Comparison of ENCODE assay signal across 28 cellular contexts in genomic region chr6:114465511-114465910, GRCh38.
"Had no signal": no experiment of that assay in that cellular context is flagged by ENCODE, and none has a peak within 500 bp of the region (broad histone marks: within the 10 kb centered on the region; RNA-seq: fewer than 3 reads in every experiment).

No MANE protein-coding gene starts in this region.

- H3K9me3 ChIP-seq: stomach, suprapubic skin, testis, thoracic aorta, thyroid gland, tibial artery, tibial nerve, transverse colon, upper lobe of left lung, upper lobe of right lung, uterus, vagina had no signal

- H3K27me3 Mint-ChIP-seq: stimulated activated memory B cell treated with anti-CD40 and anti-IgM and Interleukin-4, amounts not matched to agents 10 μg/mL and 1 μg/mL and 100 μg/mL, for 72 hours; stimulated activated naive B cell treated with anti-CD40 and anti-IgM and Interleukin-4, amounts not matched to agents 10 μg/mL and 1 μg/mL and 100 μg/mL, for 72 hours; stimulated activated naive CD8-positive, alpha-beta T cell treated with anti-CD3 and anti-CD28 coated beads, Interleukin-15, amount 100 ng/mL, for 72 hours; stimulated activated naive CD8-positive, alpha-beta T cell treated with anti-CD3 and anti-CD28 coated beads, Interleukin-15, Interleukin-2, amounts not matched to agents 100 ng/mL and 50 ng/mL, for 24 hours; type B pancreatic cell had no signal

- H3K36me3 Mint-ChIP-seq: stimulated activated effector memory CD8-positive, alpha-beta T cell treated with anti-CD3 and anti-CD28 coated beads, Interleukin-12 subunit alpha, Interleukin-12 subunit beta, amount 100 ng/mL, for 72 hours; stimulated activated memory B cell treated with anti-CD40 and anti-IgM and Interleukin-4, amounts not matched to agents 10 μg/mL and 1 μg/mL and 100 μg/mL, for 72 hours; stimulated activated naive B cell treated with anti-CD40 and anti-IgM and Interleukin-4, amounts not matched to agents 10 μg/mL and 1 μg/mL and 100 μg/mL, for 72 hours; type B pancreatic cell had no signal

- H3K4me1 ChIP-seq: stomach, suprapubic skin, testis, thyroid gland, tibial artery, tibial nerve, transverse colon, upper lobe of left lung, upper lobe of right lung, uterus, vagina had no signal

- H3K36me3 ChIP-seq: stomach, suprapubic skin, thoracic aorta, thyroid gland, tibial artery, tibial nerve, transverse colon, upper lobe of left lung, upper lobe of right lung, uterus, vagina had no signal

- H3K4me3 ChIP-seq: stomach, suprapubic skin, testis, thoracic aorta, thyroid gland, tibial artery, tibial nerve, transverse colon, upper lobe of left lung, upper lobe of right lung, uterus, vagina had no signal

- H3K27ac Mint-ChIP-seq: stimulated activated effector memory CD8-positive, alpha-beta T cell treated with anti-CD3 and anti-CD28 coated beads, Interleukin-12 subunit alpha, Interleukin-12 subunit beta, amount 100 ng/mL, for 72 hours; stimulated activated memory B cell treated with anti-CD40 and anti-IgM and Interleukin-4, amounts not matched to agents 10 μg/mL and 1 μg/mL and 100 μg/mL, for 72 hours; stimulated activated naive B cell treated with anti-CD40 and anti-IgM and Interleukin-4, amounts not matched to agents 10 μg/mL and 1 μg/mL and 100 μg/mL, for 72 hours; stimulated activated naive CD8-positive, alpha-beta T cell treated with anti-CD3 and anti-CD28 coated beads, Interleukin-15, amount 100 ng/mL, for 72 hours; stimulated activated naive CD8-positive, alpha-beta T cell treated with anti-CD3 and anti-CD28 coated beads, Interleukin-15, Interleukin-2, amounts not matched to agents 100 ng/mL and 50 ng/mL, for 24 hours; type B pancreatic cell had no signal

- H3K4me3 Mint-ChIP-seq: stimulated activated effector memory CD8-positive, alpha-beta T cell treated with anti-CD3 and anti-CD28 coated beads, Interleukin-12 subunit alpha, Interleukin-12 subunit beta, amount 100 ng/mL, for 72 hours; stimulated activated memory B cell treated with anti-CD40 and anti-IgM and Interleukin-4, amounts not matched to agents 10 μg/mL and 1 μg/mL and 100 μg/mL, for 72 hours; stimulated activated naive B cell treated with anti-CD40 and anti-IgM and Interleukin-4, amounts not matched to agents 10 μg/mL and 1 μg/mL and 100 μg/mL, for 72 hours; stimulated activated naive CD8-positive, alpha-beta T cell treated with anti-CD3 and anti-CD28 coated beads, Interleukin-15, amount 100 ng/mL, for 72 hours; stimulated activated naive CD8-positive, alpha-beta T cell treated with anti-CD3 and anti-CD28 coated beads, Interleukin-15, Interleukin-2, amounts not matched to agents 100 ng/mL and 50 ng/mL, for 24 hours; type B pancreatic cell had no signal

- H3K9me3 Mint-ChIP-seq: stimulated activated memory B cell treated with anti-CD40 and anti-IgM and Interleukin-4, amounts not matched to agents 10 μg/mL and 1 μg/mL and 100 μg/mL, for 72 hours; stimulated activated naive B cell treated with anti-CD40 and anti-IgM and Interleukin-4, amounts not matched to agents 10 μg/mL and 1 μg/mL and 100 μg/mL, for 72 hours; stimulated activated naive CD8-positive, alpha-beta T cell treated with anti-CD3 and anti-CD28 coated beads, Interleukin-15, amount 100 ng/mL, for 72 hours; stimulated activated naive CD8-positive, alpha-beta T cell treated with anti-CD3 and anti-CD28 coated beads, Interleukin-15, Interleukin-2, amounts not matched to agents 100 ng/mL and 50 ng/mL, for 24 hours; type B pancreatic cell had no signal

- H3K27ac ChIP-seq: stomach, suprapubic skin, testis, thoracic aorta, thyroid gland, tibial artery, tibial nerve, transverse colon, upper lobe of left lung, upper lobe of right lung, uterus, vagina had no signal

- H3K27me3 ChIP-seq: stomach, suprapubic skin, testis, thyroid gland, tibial artery, tibial nerve, transverse colon, upper lobe of left lung, upper lobe of right lung, uterus, vagina had no signal

- DNase-seq: stimulated activated CD4-positive, alpha-beta T cell treated with anti-CD3 and anti-CD28 coated beads, Interleukin-2, amount 100 ng/mL, for 48 hours; stimulated activated CD4-positive, alpha-beta T cell treated with anti-CD3 and anti-CD28 coated beads, Interleukin-4, amount 100 ng/mL, for 1 hour; stimulated activated CD4-positive, alpha-beta T cell treated with anti-CD3 and anti-CD28 coated beads, Interleukin-4, amount 100 ng/mL, for 24 hours; stimulated activated CD4-positive, alpha-beta T cell treated with anti-CD3 and anti-CD28 coated beads, Interleukin-4, amount 100 ng/mL, for 4 hours; stimulated activated CD8-positive, alpha-beta memory T cell treated with anti-CD3 and anti-CD28 coated beads, Interleukin-4, amount 100 ng/mL, for 48 hours; stimulated activated naive B cell treated with anti-CD40 and anti-IgM and Interleukin-4, amounts not matched to agents 10 μg/mL and 1 μg/mL and 100 μg/mL, for 72 hours; stimulated activated naive CD4-positive, alpha-beta T cell; stimulated activated naive CD4-positive, alpha-beta T cell treated with Interleukin-2 at 50 U/mL for 16 hours; stimulated activated naive CD8-positive, alpha-beta T cell treated with anti-CD3 and anti-CD28 coated beads, Interleukin-15, amount 100 ng/mL, for 72 hours; stimulated activated naive CD8-positive, alpha-beta T cell treated with anti-CD3 and anti-CD28 coated beads, Interleukin-15, Interleukin-2, amounts not matched to agents 100 U/mL and 50 U/mL, for 24 hours; stomach; substantia nigra; testis; thyroid gland; tibial artery; transverse colon; trophoblast cell; upper lobe of left lung; upper lobe of right lung; uterus had no signal

- ATAC-seq: stimulated activated effector memory CD8-positive, alpha-beta T cell treated with anti-CD3 and anti-CD28 coated beads, Interleukin-12 subunit alpha, Interleukin-12 subunit beta, amount 100 ng/mL, for 72 hours; stimulated activated memory B cell treated with anti-CD40 and anti-IgM and Interleukin-4, amounts not matched to agents 10 μg/mL and 1 μg/mL and 100 μg/mL, for 72 hours; stimulated activated naive B cell treated with anti-CD40 and anti-IgM and Interleukin-4, amounts not matched to agents 10 μg/mL and 1 μg/mL and 100 μg/mL, for 72 hours; stimulated activated naive CD8-positive, alpha-beta T cell treated with anti-CD3 and anti-CD28 coated beads, Interleukin-15, amount 100 ng/mL, for 72 hours; stimulated activated naive CD8-positive, alpha-beta T cell treated with anti-CD3 and anti-CD28 coated beads, Interleukin-15, Interleukin-2, amounts not matched to agents 100 U/mL and 50 U/mL, for 24 hours; upper lobe of right lung had no signal

- H3K4me1 Mint-ChIP-seq: stimulated activated effector memory CD8-positive, alpha-beta T cell treated with anti-CD3 and anti-CD28 coated beads, Interleukin-12 subunit alpha, Interleukin-12 subunit beta, amount 100 ng/mL, for 72 hours; stimulated activated memory B cell treated with anti-CD40 and anti-IgM and Interleukin-4, amounts not matched to agents 10 μg/mL and 1 μg/mL and 100 μg/mL, for 72 hours; stimulated activated naive B cell treated with anti-CD40 and anti-IgM and Interleukin-4, amounts not matched to agents 10 μg/mL and 1 μg/mL and 100 μg/mL, for 72 hours; stimulated activated naive CD8-positive, alpha-beta T cell treated with anti-CD3 and anti-CD28 coated beads, Interleukin-15, amount 100 ng/mL, for 72 hours had no signal
